ENCODE assay signal across 9 cellular contexts in the genomic region with DNA sequence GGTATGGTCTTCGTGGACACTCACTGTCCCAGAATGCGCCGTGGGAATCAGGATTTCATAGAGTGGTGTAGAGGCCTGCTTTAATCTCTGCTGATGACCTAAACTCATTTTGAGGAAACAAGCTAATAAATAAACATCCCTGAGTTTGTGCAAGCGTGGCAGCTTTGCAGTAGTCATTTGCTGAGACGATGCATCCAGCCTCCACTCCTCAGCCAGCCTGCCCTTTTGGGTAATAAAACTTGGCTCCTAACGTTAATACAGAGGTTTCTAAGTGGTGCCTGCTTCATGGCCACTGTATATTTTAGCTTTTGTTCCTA. TPM values are rescaled to one million over a fixed set of nuclear protein-coding genes. Genes with fewer than 3 reads are reported as not detected.
DNase-seq lines count a peak whose midpoint lies in the region; ATAC-seq and TF ChIP-seq lines count a peak whose summit lies in the region.
"Had no signal": no experiment of that assay in that cellular context is flagged by ENCODE, and none has a peak within 500 bp of the region (broad histone marks: within the 10 kb centered on the region; RNA-seq: fewer than 3 reads in every experiment).

No MANE protein-coding gene starts in this region.

- H3K9me2 ChIP-seq in SU-DHL-6 (replicated peaks; ENCODE audit: insufficient read depth, low read length) (no peaks in the 10 kb centered on the region), hepatocyte (replicated peaks; ENCODE audit: insufficient read depth) (no peaks in the 10 kb centered on the region)

- H3K36me3 ChIP-seq in SU-DHL-6 (ENCODE audit: low read length) (peaks cover 13% of the 10 kb centered on the region), hepatocyte (replicated peaks; ENCODE audit: insufficient read depth, low read depth) (no peaks in the 10 kb centered on the region)

- peak overlapping the region; percentile 88 for H3K4me3 Mint-ChIP-seq in stimulated activated memory B cell treated with anti-CD40 and anti-IgM and Interleukin-4, amounts not matched to agents 10 μg/mL and 1 μg/mL and 100 μg/mL, for 72 hours

- 0 out of 2 replicates have a peak, but pooled peaks cover 2% of the 10 kb centered on the region for H4K20me1 ChIP-seq in SU-DHL-6 (ENCODE audit: low read depth, low read length)
- no peaks in the 10 kb centered on the region for H4K20me1 ChIP-seq in hepatocyte (ENCODE audit: insufficient read depth, poor library complexity, severe bottlenecking)

- WGBS in hepatocyte (ENCODE audit: low lambda C conversion rate, missing lambda C conversion rate), result 55% methylated on average over 6 of the region's 6 CpGs

- peaks cover 11% of the 10 kb centered on the region; the same call in 1 of the 2 replicates for H3F3A ChIP-seq in SU-DHL-6 (ENCODE audit: insufficient read depth)

- no peaks in the 10 kb centered on the region for H3K9me3 Mint-ChIP-seq in stimulated activated memory B cell treated with anti-CD40 and anti-IgM and Interleukin-4, amounts not matched to agents 10 μg/mL and 1 μg/mL and 100 μg/mL, for 72 hours

- H3K4me1 ChIP-seq in hepatocyte (ENCODE audit: insufficient read depth), result peaks cover 7% of the 10 kb centered on the region

- no peaks in the 10 kb centered on the region for H3K27me3 Mint-ChIP-seq in stimulated activated memory B cell treated with anti-CD40 and anti-IgM and Interleukin-4, amounts not matched to agents 10 μg/mL and 1 μg/mL and 100 μg/mL, for 72 hours

- peak overlapping the region; percentile 93 for H3K27ac Mint-ChIP-seq in stimulated activated memory B cell treated with anti-CD40 and anti-IgM and Interleukin-4, amounts not matched to agents 10 μg/mL and 1 μg/mL and 100 μg/mL, for 72 hours

- TF ChIP-seq CTCF in SU-DHL-6 (IDR thresholded peaks at IDR 0.05; ENCODE audit: insufficient read depth, low read length, poor library complexity, severe bottlenecking) (no peak), hepatocyte (IDR thresholded peaks at IDR 0.05; ENCODE audit: poor library complexity) (no peak)

- H3K4me1 Mint-ChIP-seq in stimulated activated memory B cell treated with anti-CD40 and anti-IgM and Interleukin-4, amounts not matched to agents 10 μg/mL and 1 μg/mL and 100 μg/mL, for 72 hours, result peaks cover 53% of the 10 kb centered on the region

- H3K4me3 ChIP-seq in SU-DHL-6 (ENCODE audit: insufficient read depth, low read length, poor library complexity, severe bottlenecking) (peak overlapping the region; percentile 80), hepatocyte (peak overlapping the region; percentile 54)

- DNase-seq in DMS53 (lab: John Stamatoyannopoulos, UW) (peak; percentile 58), DMS53 treated with DMSO at 0.1 percent for 48 hours (lab: John Stamatoyannopoulos, UW; ENCODE audit: unreplicated experiment) (no peak), hepatocyte (ENCODE audit: low spot score) (no peak), AG08396 (ENCODE audit: low spot score) (no peak), OCI-M2 (lab: John Stamatoyannopoulos, UW; ENCODE audit: unreplicated experiment) (no peak)
- DNase-seq in activated CD8-positive, alpha-beta memory T cell treated with anti-CD3 and anti-CD28 coated beads for 24 hours, result no peak
- DNase-seq: 8988T had no signal

- no peak overlapping the region for H2AFZ ChIP-seq in SU-DHL-6 (ENCODE audit: low read depth, low read length, severe bottlenecking)
- H2AFZ ChIP-seq in hepatocyte, result peak overlapping the region; percentile 88

- H3K27me3 ChIP-seq in SU-DHL-6 (ENCODE audit: low read length) (no peaks in the 10 kb centered on the region), hepatocyte (no peaks in the 10 kb centered on the region)

- no peak for ATAC-seq in stimulated activated memory B cell treated with anti-CD40 and anti-IgM and Interleukin-4, amounts not matched to agents 10 μg/mL and 1 μg/mL and 100 μg/mL, for 72 hours

- no peaks in the 10 kb centered on the region for H3K9me3 ChIP-seq in SU-DHL-6 (ENCODE audit: insufficient read depth, low read length)
- no peaks in the 10 kb centered on the region for H3K9me3 ChIP-seq in hepatocyte (ENCODE audit: low read depth)

- H3K9ac ChIP-seq in SU-DHL-6 (ENCODE audit: low read length), result peak overlapping the region; percentile 71

- peaks cover 27% of the 10 kb centered on the region for H3K36me3 Mint-ChIP-seq in stimulated activated memory B cell treated with anti-CD40 and anti-IgM and Interleukin-4, amounts not matched to agents 10 μg/mL and 1 μg/mL and 100 μg/mL, for 72 hours

- H3K79me2 ChIP-seq in SU-DHL-6 (ENCODE audit: insufficient read depth, low read length), result 0 out of 2 replicates have a peak, but pooled peaks cover 6% of the 10 kb centered on the region
- peaks cover 12% of the 10 kb centered on the region for H3K79me2 ChIP-seq in hepatocyte

- peak overlapping the region; percentile 86 for H3K4me2 ChIP-seq in SU-DHL-6 (ENCODE audit: low read depth, low read length, poor library complexity, severe bottlenecking)
- H3K4me2 ChIP-seq in hepatocyte, result peak overlapping the region; percentile 94

- H3K27ac ChIP-seq in SU-DHL-6 (ENCODE audit: low read depth, low read length) (no peak overlapping the region), hepatocyte (peak overlapping the region; percentile 86)

RNA-seq across cellular contexts. Expression of a gene that starts 1.3 kb away (rescaled TPM):
- 5.5 and 6.6 TPM in 2 replicates for total RNA-seq in hepatocyte
- 1.2 and 3.4 TPM in 2 replicates for polyA plus RNA-seq in hepatocyte

RNA-seq across cellular contexts. Expression of a gene that starts 1.5 kb away (rescaled TPM):
- total RNA-seq in hepatocyte, result 0.16 and 0.27 TPM in 2 replicates
- polyA plus RNA-seq in hepatocyte, result 0.73 and 1.6 TPM in 2 replicates
